ENCODE assay signal across 9 cellular contexts in the genomic region with DNA sequence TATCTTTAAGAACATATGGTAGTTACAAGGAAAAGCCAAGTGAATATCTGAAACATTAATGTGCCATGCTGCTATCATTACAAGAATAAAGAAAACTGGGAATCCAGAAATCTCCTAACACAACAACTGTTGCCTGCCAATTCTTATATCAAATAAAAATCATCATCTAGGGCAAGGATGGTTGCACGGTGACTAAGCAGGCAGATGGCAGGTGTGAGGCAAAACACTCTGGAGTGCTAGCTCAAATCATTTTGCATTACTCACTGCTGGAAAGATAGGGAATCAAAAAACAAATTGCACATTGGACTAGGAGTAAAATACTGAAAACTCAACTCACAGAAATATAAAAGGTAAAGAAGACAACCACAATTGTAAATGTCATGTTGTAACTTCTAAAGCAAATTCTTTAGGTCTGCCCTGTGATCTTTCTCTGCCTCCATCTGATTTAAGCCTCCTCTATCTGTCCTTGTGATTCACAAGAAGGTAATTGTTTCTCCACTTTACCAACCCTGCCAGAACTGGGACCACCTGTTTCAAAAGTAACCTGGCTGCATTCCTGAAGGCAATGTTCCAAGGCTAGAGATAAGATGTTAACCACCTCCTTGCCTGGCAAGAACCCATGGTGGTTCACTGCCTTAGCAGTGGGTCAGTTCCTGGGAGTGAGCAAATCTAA. TPM values are rescaled to one million over a fixed set of nuclear protein-coding genes. Genes with fewer than 3 reads are reported as not detected.
A peak's percentile ranks its signal among the peaks of the same experiment; 100 is the strongest.
DNase-seq lines count a peak whose midpoint lies in the region; ATAC-seq, FAIRE-seq and TF ChIP-seq lines count a peak whose summit lies in the region.
"Had no signal": no experiment of that assay in that cellular context is flagged by ENCODE, and none has a peak within 500 bp of the region (broad histone marks: within the 10 kb centered on the region; RNA-seq: fewer than 3 reads in every experiment).

No MANE protein-coding gene starts in this region.

- ATAC-seq in GM19397 (IDR thresholded peaks at IDR 0.05; ENCODE audit: unreplicated experiment) (peak; percentile 16), GM18861 (IDR thresholded peaks at IDR 0.05; ENCODE audit: unreplicated experiment) (no peak)

- CTCF ChIA-PET in endothelial cell of umbilical vein (lab: Charles Lee) (interaction anchor here (0.6 to 5.4 kb wide), 41 partner anchors 8 to 494 kb away, joined by 3 to 103 read pairs (median 4); a partner anchor contains a TSS), A673 (lab: Charles Lee) (interaction anchor here (0.7 to 1.2 kb wide), 3 partner anchors 102 to 298 kb away, joined by 4 to 5 read pairs (median 5); no protein-coding TSS in a partner anchor)

- no peaks in the 10 kb centered on the region for H4K20me1 ChIP-seq in endothelial cell of umbilical vein (replicated peaks; ENCODE audit: control insufficient read depth, extremely low read depth, insufficient read depth, low read length)

- peaks cover 25% of the 10 kb centered on the region for H3K4me1 ChIP-seq in endothelial cell of umbilical vein (ENCODE audit: control insufficient read depth, extremely low read depth, insufficient read depth, low read length)
- H3K4me1 ChIP-seq in A673 (ENCODE audit: insufficient read depth, low read length, poor library complexity, severe bottlenecking) = peaks cover 1% of the 10 kb centered on the region

- peak overlapping the region; percentile 51 for H3K27ac ChIP-seq in endothelial cell of umbilical vein (ENCODE audit: insufficient read depth, low read depth, low read length)
- no peak overlapping the region for H3K27ac ChIP-seq in A673 (ENCODE audit: low read depth, low read length, poor library complexity, severe bottlenecking)

- peak overlapping the region; percentile 57 for H3K4me2 ChIP-seq in endothelial cell of umbilical vein (ENCODE audit: insufficient read depth, low read length)

- peak overlapping the region; percentile 41 for H2AFZ ChIP-seq in endothelial cell of umbilical vein (ENCODE audit: low read depth, low read length)

- no peak for TF ChIP-seq POLR2A in endothelial cell of umbilical vein (IDR thresholded peaks at IDR 0.05; ENCODE audit: low read depth, low read length)

- POLR2A ChIA-PET in endothelial cell of umbilical vein (lab: Charles Lee) (interaction anchor here (1.1 kb wide), 1 partner anchor 141 kb away, joined by 4 read pairs; no protein-coding TSS in a partner anchor), A673 (lab: Charles Lee; ENCODE audit: low non-redundant PET) (no interaction called here)

- TF ChIP-seq CTCF in endothelial cell of umbilical vein (IDR thresholded peaks at IDR 0.05; ENCODE audit: extremely low read depth in 1 of 2, insufficient read depth in 1 of 2, low read depth in 1 of 2, low read length in 2 of 2) (no peak), A673 (conservative IDR thresholded peaks at IDR 0.05; ENCODE audit: low read depth, low read length) (no peak)

- H3K36me3 ChIP-seq in endothelial cell of umbilical vein (ENCODE audit: control insufficient read depth in 2 of 2, extremely low read depth in 1 of 2, insufficient read depth in 2 of 2, low read length in 2 of 2) (no peaks in the 10 kb centered on the region), A673 (ENCODE audit: insufficient read depth, low read length, poor library complexity, severe bottlenecking) (no peaks in the 10 kb centered on the region)

- intact Hi-C loops in endothelial cell of umbilical vein (cut with micrococcal nuclease) (loop anchor here (1.0 to 5.0 kb wide), 7 partner anchors 25 to 298 kb away; a partner anchor contains a TSS), posterior cingulate gyrus (cut with DNase I) (loop anchor here (2.0 to 5.0 kb wide), 2 partner anchors 143 to 242 kb away; no protein-coding TSS in a partner anchor), posterior vena cava (cut with DNase I) (no loop called here), A673 (cut with micrococcal nuclease; ENCODE audit: unreplicated experiment) (loop anchor here (2.0 kb wide), 3 partner anchors 103 to 299 kb away; no protein-coding TSS in a partner anchor)

- BruUV-seq in endothelial cell of umbilical vein (replicated peaks; lab: Mats Ljungman, UMichigan) (no TSS peak), A673 (replicated peaks; lab: Mats Ljungman, UMichigan) (no TSS peak)

- H3K4me3 ChIP-seq in endothelial cell of umbilical vein (replicated peaks in 1 of 3; ENCODE audit: insufficient read depth in 1 of 3, low read depth in 1 of 3, low read length in 3 of 3) = no peak overlapping the region
- H3K4me3 ChIP-seq in A673 (ENCODE audit: low read depth, low read length, poor library complexity, severe bottlenecking) = no peak overlapping the region

- DNase-seq in NCI-H2107 (lab: John Stamatoyannopoulos, UW) (peak; percentile 5), endothelial cell of umbilical vein (ENCODE audit: low read depth, low spot score) (peak; percentile 70), posterior cingulate gyrus (peak in 7 of 10 donors; percentile 24 to 82 (median 43)), medulla oblongata (ENCODE audit: extremely low spot score) (no peak), posterior vena cava (ENCODE audit: low spot score) (no peak), A673 (ENCODE audit: low spot score) (no peak)
- DNase-seq: T-helper 17 cell had no signal

- peak; percentile 69 for FAIRE-seq in endothelial cell of umbilical vein (lab: Jason Lieb, UNC)

- H3K9me1 ChIP-seq in endothelial cell of umbilical vein (replicated peaks; ENCODE audit: control insufficient read depth, extremely low read depth, insufficient read depth, low read length) = no peaks in the 10 kb centered on the region

- H3K9ac ChIP-seq in endothelial cell of umbilical vein (replicated peaks; ENCODE audit: extremely low read depth, insufficient read depth, low read length) = peak overlapping the region; percentile 23

- no peaks in the 10 kb centered on the region for H3K79me2 ChIP-seq in endothelial cell of umbilical vein (ENCODE audit: control insufficient read depth, insufficient read depth, low read length)

- no peaks in the 10 kb centered on the region for H3K27me3 ChIP-seq in endothelial cell of umbilical vein (ENCODE audit: control insufficient read depth in 2 of 2, insufficient read depth in 2 of 2, low read length in 2 of 2)
- H3K27me3 ChIP-seq in A673 (replicated peaks; ENCODE audit: insufficient read depth, low read depth, low read length, poor library complexity) = no peaks in the 10 kb centered on the region

- dilution Hi-C loops in endothelial cell of umbilical vein (cut with MboI; ENCODE audit: extremely low pct_ligation_motif_present, low sequenced_read_pairs) = no loop called here

- H3K9me3 ChIP-seq in endothelial cell of umbilical vein (replicated peaks; ENCODE audit: control insufficient read depth, insufficient read depth, low read length) (no peaks in the 10 kb centered on the region), A673 (ENCODE audit: low read depth, low read length, poor library complexity, severe bottlenecking) (no peaks in the 10 kb centered on the region)

TF ChIP-seq in endothelial cell of umbilical vein, 7 proteins besides CTCF, POLR2A, EP300 and RAD21:
- peak; percentile 63 for TF ChIP-seq FOS (IDR thresholded peaks at IDR 0.05; ENCODE audit: borderline replicate concordance, insufficient read depth, low read length)
- no peak for TF ChIP-seq POLR2AphosphoS5 (IDR thresholded peaks at IDR 0.05; ENCODE audit: insufficient read depth, low read depth, low read length)
- peak; percentile 45 for TF ChIP-seq GATA2 (IDR thresholded peaks at IDR 0.05; ENCODE audit: insufficient read depth, insufficient read length, low read depth, low read length)
- no peak for TF ChIP-seq JUN (IDR thresholded peaks at IDR 0.05; ENCODE audit: borderline replicate concordance, insufficient read depth, insufficient read length, low read depth)
- TF ChIP-seq, protein P1, sequence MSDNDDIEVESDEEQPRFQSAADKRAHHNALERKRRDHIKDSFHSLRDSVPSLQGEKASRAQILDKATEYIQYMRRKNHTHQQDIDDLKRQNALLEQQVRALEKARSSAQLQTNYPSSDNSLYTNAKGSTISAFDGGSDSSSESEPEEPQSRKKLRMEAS (IDR thresholded peaks at IDR 0.05; ENCODE audit: insufficient read depth, insufficient read length) = no peak
- no peak for TF ChIP-seq MYC (IDR thresholded peaks at IDR 0.05; ENCODE audit: low read depth, low read length)
- TF ChIP-seq EZH2 (IDR thresholded peaks at IDR 0.05; ENCODE audit: borderline replicate concordance, low read depth, low read length, severe bottlenecking) = no peak

RNA-seq across cellular contexts. Expression of a gene that starts 33.0 kb away (rescaled TPM):
- total RNA-seq in endothelial cell of umbilical vein (4.2 and 4.9 TPM in 2 replicates), posterior vena cava (1 to 10 TPM; 6.8 to 7.1 TPM), A673 (2021) (3.5 and 4.0 TPM in 2 replicates)
- polyA plus RNA-seq in endothelial cell of umbilical vein = 0.43 and 0.57 TPM in 2 replicates
- 0.99 and 1.1 TPM in 2 replicates for polyA plus RNA-seq in endothelial cell of umbilical vein (2011; cell fraction: cytosol; rRNA removed)
- 1.6 and 1.8 TPM in 2 replicates for polyA plus RNA-seq in endothelial cell of umbilical vein (2011; cell fraction: nucleus; rRNA removed)
- 2.4 and 3.2 TPM in 2 replicates for polyA plus RNA-seq in endothelial cell of umbilical vein (2012)
- 0.92 and 1.2 TPM in 2 replicates for polyA minus RNA-seq in endothelial cell of umbilical vein
- 0.51 TPM for polyA minus RNA-seq in endothelial cell of umbilical vein (2011; cell fraction: cytosol; rRNA and poly(A)+ RNA removed)
- polyA minus RNA-seq in endothelial cell of umbilical vein (2011; cell fraction: nucleus; rRNA and poly(A)+ RNA removed) = 2.2 and 3.8 TPM in 2 replicates

Comparison
In these comparisons a context has a peak if more than half of its experiments do, and no peak if none do; other contexts are left out.
1. DNase-seq: peak in NCI-H2107 (single experiment), endothelial cell of umbilical vein (single experiment) and posterior cingulate gyrus (7 of 10); none in medulla oblongata (single experiment), posterior vena cava (single experiment) and A673 (single experiment).
2. intact Hi-C loops: an anchor here in endothelial cell of umbilical vein (1.0 to 5.0 kb wide), posterior cingulate gyrus (2.0 to 5.0 kb wide) and A673 (2.0 kb wide); none called in posterior vena cava.